ENCODE assay signal across 8 cellular contexts in the genomic region with DNA sequence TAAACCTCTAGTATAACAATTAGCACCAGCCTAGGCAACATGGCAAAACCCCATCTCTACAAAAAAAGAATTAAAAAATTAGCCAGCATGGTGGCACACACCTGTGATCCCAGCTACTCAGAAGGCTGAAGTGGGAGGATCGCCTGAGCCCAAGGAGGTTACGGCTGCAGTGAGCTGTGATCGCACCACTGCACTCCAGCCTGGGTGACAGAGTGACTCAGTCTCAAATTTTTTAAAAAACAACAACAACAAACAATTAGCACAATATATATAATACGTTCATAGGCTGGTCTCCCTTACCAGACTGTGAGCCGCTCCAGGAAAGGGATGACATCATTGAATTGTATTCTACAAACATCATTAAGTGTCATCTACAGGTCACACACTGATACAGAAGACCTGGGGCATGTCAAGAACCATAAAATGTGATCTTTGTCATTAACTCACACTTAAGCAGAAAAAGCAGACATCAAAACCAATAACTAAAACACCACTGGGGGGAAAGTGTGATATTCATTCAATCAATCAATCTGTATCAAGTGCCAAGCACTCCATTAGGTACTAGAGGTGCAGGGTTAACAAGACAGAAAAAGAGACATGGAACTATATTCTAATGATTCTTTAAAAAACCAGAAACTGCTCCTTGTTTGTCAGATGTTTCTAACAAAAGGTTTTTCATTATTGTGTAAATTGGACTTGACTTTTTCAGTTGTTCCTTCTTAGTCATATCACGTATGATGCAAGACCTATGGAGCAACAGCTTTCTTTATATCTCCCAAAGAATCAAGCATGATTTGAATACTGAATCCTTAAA. TPM values are rescaled to one million over a fixed set of nuclear protein-coding genes. Genes with fewer than 3 reads are reported as not detected.
DNase-seq lines count a peak whose midpoint lies in the region; ATAC-seq and TF ChIP-seq lines count a peak whose summit lies in the region.

No MANE protein-coding gene starts in this region.

- intact Hi-C loops in Calu3 (cut with micrococcal nuclease; ENCODE audit: unreplicated experiment), result no loop called here
- intact Hi-C loops in mammary epithelial cell (cut with micrococcal nuclease), result no loop called here
- intact Hi-C loops in natural killer cell (cut with micrococcal nuclease), result no loop called here

- TF ChIP-seq CTCF in Calu3 (IDR thresholded peaks at IDR 0.05; ENCODE audit: unreplicated experiment) (no peak), mammary epithelial cell (conservative IDR thresholded peaks at IDR 0.05 in 1 of 2, IDR thresholded peaks at IDR 0.05 in 1 of 2; ENCODE audit: extremely low read depth in 1 of 2, insufficient read depth in 1 of 2, low read depth in 1 of 2, low read length in 2 of 2) (no peak), natural killer cell (IDR thresholded peaks at IDR 0.05) (no peak)

- H3K9me3 Mint-ChIP-seq in Calu3 (ENCODE audit: low read depth, unreplicated experiment) (peaks cover 4% of the 10 kb centered on the region), natural killer cell (no peaks in the 10 kb centered on the region)

- no peak for ATAC-seq in natural killer cell
- no peak for ATAC-seq in GM21390 (IDR thresholded peaks at IDR 0.05; ENCODE audit: unreplicated experiment)
- no peak for ATAC-seq in GM18870 (IDR thresholded peaks at IDR 0.05; ENCODE audit: unreplicated experiment)

- peaks cover 15% of the 10 kb centered on the region for H3K4me1 ChIP-seq in mammary epithelial cell (ENCODE audit: insufficient read depth, low read length)

- peaks cover 23% of the 10 kb centered on the region for H3K79me2 ChIP-seq in mammary epithelial cell (ENCODE audit: insufficient read depth, low read length)

- WGBS in mammary epithelial cell (ENCODE audit: low coverage, missing lambda C conversion rate), result 73% methylated on average over 6 of the region's 6 CpGs

- DNase-seq in Calu3, result no peak
- DNase-seq in MV-4-11 (lab: John Stamatoyannopoulos, UW), result peak; percentile 81
- peak; percentile 77 for DNase-seq in mammary epithelial cell
- no peak for DNase-seq in natural killer cell
- no peak for DNase-seq in HUDEP-2 (lab: John Stamatoyannopoulos, UW; ENCODE audit: unreplicated experiment in 76 of 76)
- no peak for DNase-seq in NCI-H1092 (lab: John Stamatoyannopoulos, UW)

- H2AFZ ChIP-seq in mammary epithelial cell (ENCODE audit: low read depth, low read length), result peak overlapping the region; percentile 50

- H3K36me3 Mint-ChIP-seq in Calu3 (ENCODE audit: insufficient read depth, unreplicated experiment), result peaks cover 14% of the 10 kb centered on the region
- no peaks in the 10 kb centered on the region for H3K36me3 Mint-ChIP-seq in natural killer cell

- H3K4me3 Mint-ChIP-seq in Calu3 (ENCODE audit: low read depth, unreplicated experiment) (peak overlapping the region; percentile 40), natural killer cell (no peak overlapping the region)

- dilution Hi-C loops in mammary epithelial cell (cut with HindIII; ENCODE audit: low sequenced_read_pairs), result no loop called here

- no peaks in the 10 kb centered on the region for H3K9me3 ChIP-seq in mammary epithelial cell (replicated peaks; ENCODE audit: insufficient read depth, low read length)

- H3K36me3 ChIP-seq in mammary epithelial cell (ENCODE audit: insufficient read depth, low read length), result no peaks in the 10 kb centered on the region

- in situ Hi-C loops in mammary epithelial cell (cut with MboI; ENCODE audit: low sequenced_read_pairs in 2 of 2), result no loop called here

- no peak overlapping the region for H3K4me3 ChIP-seq in mammary epithelial cell (replicated peaks in 1 of 3; ENCODE audit: insufficient read depth in 1 of 3, low read depth in 2 of 3, low read length in 3 of 3)

- no peaks in the 10 kb centered on the region for H4K20me1 ChIP-seq in mammary epithelial cell (ENCODE audit: insufficient read depth, low read length)

- H3K9ac ChIP-seq in mammary epithelial cell (ENCODE audit: insufficient read depth, low read length), result no peak overlapping the region

- CTCF ChIA-PET in Calu3 (lab: Charles Lee) (interaction anchor here (1.0 kb wide), 1 partner anchor 130 kb away, joined by 3 read pairs; no protein-coding TSS in a partner anchor), mammary epithelial cell (lab: Charles Lee; ENCODE audit: low non-redundant PET) (no interaction called here)

- H3K27me3 Mint-ChIP-seq in Calu3 (ENCODE audit: unreplicated experiment) (no peaks in the 10 kb centered on the region), natural killer cell (ENCODE audit: low read depth in 2 of 2) (no peaks in the 10 kb centered on the region)

- H3K27ac ChIP-seq in mammary epithelial cell (ENCODE audit: insufficient read depth, low read depth, low read length), result no peak overlapping the region

- H3K4me1 Mint-ChIP-seq in Calu3 (ENCODE audit: low read depth, unreplicated experiment) (peaks cover 26% of the 10 kb centered on the region), natural killer cell (peaks cover 32 to 36% of the 10 kb centered on the region in 2 donors)

- H3K27me3 ChIP-seq in mammary epithelial cell (ENCODE audit: insufficient read depth, low read length), result no peaks in the 10 kb centered on the region

- H3K4me2 ChIP-seq in mammary epithelial cell (ENCODE audit: insufficient read depth, low read depth, low read length), result peak overlapping the region; percentile 52

- BruUV-seq in Calu3 (replicated peaks; lab: Mats Ljungman, UMichigan) (no TSS peak), mammary epithelial cell (replicated peaks; lab: Mats Ljungman, UMichigan) (no TSS peak)

- H3K27ac Mint-ChIP-seq in Calu3 (ENCODE audit: unreplicated experiment) (peak overlapping the region; percentile 96), natural killer cell (peak overlapping the region; percentile 1 to 14)

RNA-seq across cellular contexts. Expression of a gene that starts 17.8 kb away (rescaled TPM):
- total RNA-seq in Calu3 (2022) (15.3 and 15.8 TPM in 2 replicates), mammary epithelial cell (1 to 10 TPM; 4.2 to 8.8 TPM), natural killer cell (10 to 100 TPM; 19.7 to 36.7 (median 35.4) TPM)
- 2.4 TPM for polyA plus RNA-seq in mammary epithelial cell
- 3.3 TPM for polyA minus RNA-seq in mammary epithelial cell

RNA-seq across cellular contexts. Expression of a gene that starts 48.0 kb away (rescaled TPM):
- total RNA-seq in Calu3 (2022) (3.9 and 5.1 TPM in 2 replicates), mammary epithelial cell (10 to 100 TPM in 1 of 2 donors, 1 to 10 TPM in 1; 9.0 to 13.8 TPM), natural killer cell (1 to 10 TPM; 2.4 to 3.6 (median 2.5) TPM)
- polyA plus RNA-seq in mammary epithelial cell, result 10.0 TPM
- 3.0 TPM for polyA minus RNA-seq in mammary epithelial cell

Comparison
In these comparisons a context has a peak if more than half of its experiments do, and no peak if none do; other contexts are left out.
1. DNase-seq: peak in MV-4-11 (single experiment) and mammary epithelial cell (single experiment); none in Calu3 (single experiment), natural killer cell (single experiment), HUDEP-2 (0 of 76) and NCI-H1092 (single experiment).